ENCODE assay signal across 15 cellular contexts in genomic region chr18:8800876-8801262, GRCh38.
DNase-seq lines count a peak whose midpoint lies in the region; TF ChIP-seq lines count a peak whose summit lies in the region.
"Had no signal": no experiment of that assay in that cellular context is flagged by ENCODE, and none has a peak within 500 bp of the region (broad histone marks: within the 10 kb centered on the region; RNA-seq: fewer than 3 reads in every experiment).

No MANE protein-coding gene starts in this region.

- H3K79me2 ChIP-seq in ACC112 (ENCODE audit: control insufficient read depth, insufficient read depth, low read length, unreplicated experiment), result no peaks in the 10 kb centered on the region
- H3K79me2 ChIP-seq in Karpas-422 (ENCODE audit: low read length), result no peaks in the 10 kb centered on the region

- H3K27ac ChIP-seq in ACC112 (ENCODE audit: low read depth, low read length) (peak overlapping the region; percentile 83), epithelial cell of prostate (peak overlapping the region; percentile 65), Karpas-422 (ENCODE audit: low read length) (no peak overlapping the region)
- H3K27ac ChIP-seq in effector memory CD4-positive, alpha-beta T cell (ENCODE audit: insufficient read depth, low read length, poor library complexity, severe bottlenecking), result no peak overlapping the region

- H2AFZ ChIP-seq in ACC112 (ENCODE audit: low read length, unreplicated experiment), result no peak overlapping the region
- H2AFZ ChIP-seq in Karpas-422 (ENCODE audit: low read length), result no peak overlapping the region

- no peaks in the 10 kb centered on the region for H3K9me3 Mint-ChIP-seq in nephron progenitor cell
- H3K9me3 Mint-ChIP-seq: activated CD4-positive, alpha-beta memory T cell treated with anti-CD3 and anti-CD28 coated beads, Interleukin-2, amount 10 ng/mL, durations not matched to agents 7 days and 5 days; natural killer cell; stimulated activated naive CD8-positive, alpha-beta T cell treated with anti-CD3 and anti-CD28 coated beads, Interleukin-15, amount 100 ng/mL, for 72 hours had no signal

- H3K36me3 ChIP-seq in ACC112 (ENCODE audit: insufficient read depth, low read length), result peaks cover 34% of the 10 kb centered on the region; the same call in 1 of the 2 replicates
- no peaks in the 10 kb centered on the region for H3K36me3 ChIP-seq in Karpas-422 (ENCODE audit: insufficient read depth, low read length)
- no peaks in the 10 kb centered on the region for H3K36me3 ChIP-seq in effector memory CD4-positive, alpha-beta T cell (ENCODE audit: control insufficient read depth, insufficient read depth, low read length)

- H3K27me3 Mint-ChIP-seq in nephron progenitor cell (ENCODE audit: low read depth, poor library complexity), result no peaks in the 10 kb centered on the region
- H3K27me3 Mint-ChIP-seq: brain had no signal

- H3K4me1 ChIP-seq in ACC112 (ENCODE audit: control insufficient read depth, insufficient read depth, low read length, unreplicated experiment) (peaks cover 43% of the 10 kb centered on the region), Karpas-422 (ENCODE audit: low read length) (no peaks in the 10 kb centered on the region)
- H3K4me1 ChIP-seq in effector memory CD4-positive, alpha-beta T cell (ENCODE audit: control insufficient read depth, insufficient read depth, low read length, poor library complexity, severe bottlenecking), result no peaks in the 10 kb centered on the region

- peaks cover 5% of the 10 kb centered on the region for H3K36me3 Mint-ChIP-seq in nephron progenitor cell (ENCODE audit: low read depth)
- H3K36me3 Mint-ChIP-seq: natural killer cell had no signal

- H3K4me1 Mint-ChIP-seq in nephron progenitor cell, result peaks cover 25% of the 10 kb centered on the region
- H3K4me1 Mint-ChIP-seq: activated CD4-positive, alpha-beta memory T cell treated with anti-CD3 and anti-CD28 coated beads, Interleukin-2, amount 10 ng/mL, durations not matched to agents 7 days and 5 days; natural killer cell had no signal

- DNase-seq in NCI-H460 (ENCODE audit: extremely low read depth, low read depth) (peak; percentile 25), epithelial cell of prostate (ENCODE audit: low read depth, low spot score) (no peak), nephron progenitor cell (no peak), Karpas-422 (no peak)
- DNase-seq in central memory CD4-positive, alpha-beta T cell, result no peak
- no peak for DNase-seq in activated CD4-positive, alpha-beta T cell treated with anti-CD3 and anti-CD28 coated beads, Interleukin-2, amount 50 U/mL, for 48 hours
- no peak for DNase-seq in effector memory CD4-positive, alpha-beta T cell
- DNase-seq: activated CD4-positive, alpha-beta memory T cell treated with anti-CD3 and anti-CD28 coated beads, Interleukin-2, amount 10 ng/mL, durations not matched to agents 7 days and 5 days; activated effector memory CD4-positive, alpha-beta T cell treated with anti-CD3 and anti-CD28 coated beads, Interleukin-2, amount 50 U/mL, for 16 hours; left colon; natural killer cell; NCI-H510A treated with DMSO at 0.1 percent for 48 hours; stimulated activated naive CD8-positive, alpha-beta T cell treated with anti-CD3 and anti-CD28 coated beads, Interleukin-15, amount 100 ng/mL, for 72 hours had no signal

- H3K9me2 ChIP-seq in Karpas-422 (replicated peaks; ENCODE audit: insufficient read depth, low read length), result no peaks in the 10 kb centered on the region

- peak overlapping the region; percentile 32 for H3K27ac Mint-ChIP-seq in nephron progenitor cell
- H3K27ac Mint-ChIP-seq: activated CD4-positive, alpha-beta memory T cell treated with anti-CD3 and anti-CD28 coated beads, Interleukin-2, amount 10 ng/mL, durations not matched to agents 7 days and 5 days; natural killer cell; stimulated activated naive CD8-positive, alpha-beta T cell treated with anti-CD3 and anti-CD28 coated beads, Interleukin-15, amount 100 ng/mL, for 72 hours had no signal

- H3K27me3 ChIP-seq in ACC112 (ENCODE audit: insufficient read depth, low read length), result no peaks in the 10 kb centered on the region
- no peaks in the 10 kb centered on the region for H3K27me3 ChIP-seq in Karpas-422 (ENCODE audit: low read length)
- H3K27me3 ChIP-seq in effector memory CD4-positive, alpha-beta T cell (replicated peaks; ENCODE audit: control insufficient read depth, insufficient read depth, low read length, poor library complexity, severe bottlenecking), result no peaks in the 10 kb centered on the region

- H3K4me3 ChIP-seq in ACC112 (ENCODE audit: low read depth, low read length) (peak overlapping the region; percentile 39; the same call in 1 of the 2 replicates), Karpas-422 (ENCODE audit: low read length) (no peak overlapping the region)
- no peak overlapping the region for H3K4me3 ChIP-seq in effector memory CD4-positive, alpha-beta T cell (ENCODE audit: insufficient read depth, low read depth, low read length, poor library complexity, severe bottlenecking)

- TF ChIP-seq CTCF in nephron progenitor cell (IDR thresholded peaks at IDR 0.05), result no peak

- no peak overlapping the region for H3K4me2 ChIP-seq in Karpas-422 (ENCODE audit: low read depth, low read length, poor library complexity, severe bottlenecking)

- no peak overlapping the region for H3K9ac ChIP-seq in Karpas-422 (ENCODE audit: low read length)

- H3K9me3 ChIP-seq in Karpas-422 (ENCODE audit: low read length), result no peaks in the 10 kb centered on the region
- no peaks in the 10 kb centered on the region for H3K9me3 ChIP-seq in effector memory CD4-positive, alpha-beta T cell (ENCODE audit: control insufficient read depth, low read length)

- no peak overlapping the region for H3K4me3 Mint-ChIP-seq in nephron progenitor cell
- H3K4me3 Mint-ChIP-seq: activated CD4-positive, alpha-beta memory T cell treated with anti-CD3 and anti-CD28 coated beads, Interleukin-2, amount 10 ng/mL, durations not matched to agents 7 days and 5 days; natural killer cell; stimulated activated naive CD8-positive, alpha-beta T cell treated with anti-CD3 and anti-CD28 coated beads, Interleukin-15, amount 100 ng/mL, for 72 hours had no signal

- no peaks in the 10 kb centered on the region for H4K20me1 ChIP-seq in Karpas-422 (ENCODE audit: insufficient read depth, low read depth, low read length)

Comparison
In these comparisons a context has a peak if more than half of its experiments do, and no peak if none do; other contexts are left out.
1. H3K27ac ChIP-seq: peak in ACC112 (single experiment) and epithelial cell of prostate (single experiment); none in Karpas-422 (single experiment) and effector memory CD4-positive, alpha-beta T cell (single experiment).